Comparison of ENCODE assay signal across 1 cellular context in genomic region chr12:108914031-108914630, GRCh38.
TF ChIP-seq lines count a peak whose summit lies in the region.

No MANE protein-coding gene starts in this region.

TF ChIP-seq in GM23338, 12 proteins besides CTCF, POLR2A, EP300 and RAD21 (continued from another document):
- no peak for TF ChIP-seq REST (IDR thresholded peaks at IDR 0.05; ENCODE audit: unreplicated experiment)
